ENCODE assay signal across 19 cellular contexts in the genomic region with DNA sequence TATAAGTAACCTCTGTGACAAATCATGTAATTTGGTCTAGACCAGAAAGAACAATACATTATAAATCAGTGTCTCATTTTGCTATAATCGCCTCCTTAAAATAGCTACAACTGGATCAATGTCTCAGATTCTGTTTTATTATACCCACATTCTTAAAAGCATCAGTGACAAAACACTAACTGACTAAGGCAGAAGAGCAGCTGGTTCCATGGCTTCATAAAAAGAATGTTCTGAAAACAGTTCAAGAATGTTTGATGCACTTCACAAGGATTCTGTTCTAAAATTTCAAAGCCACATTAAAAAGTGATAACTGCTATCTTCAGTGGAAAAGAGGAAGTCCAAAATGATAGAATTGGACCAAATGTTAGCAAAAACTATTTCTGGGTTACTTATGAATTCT.
"Had no signal": no experiment of that assay in that cellular context is flagged by ENCODE, and none has a peak within 500 bp of the region (broad histone marks: within the 10 kb centered on the region; RNA-seq: fewer than 3 reads in every experiment).

No MANE protein-coding gene starts in this region.

- H3K36me3 ChIP-seq: neutrophil, right atrium auricular region, sigmoid colon, tibial artery, upper lobe of left lung, uterus had no signal

- H3K27me3 ChIP-seq: hepatocyte, neutrophil, right atrium auricular region, sigmoid colon, tibial artery, upper lobe of left lung, uterus had no signal

- H3K27ac ChIP-seq: coronary artery, hepatocyte, neutrophil, right atrium auricular region, sigmoid colon, tibial artery, upper lobe of left lung, uterus had no signal

- H3K9me3 ChIP-seq: mucosa of descending colon, neutrophil, right atrium auricular region, sigmoid colon, upper lobe of left lung, uterus had no signal

- H2AFZ ChIP-seq: hepatocyte had no signal

- H3K4me2 ChIP-seq: hepatocyte, smooth muscle cell had no signal

- DNase-seq: effector CD4-positive, alpha-beta T cell; endodermal cell; erythroblast; foreskin melanocyte; head of caudate nucleus; kidney glomerular epithelial cell; mucosa of descending colon; posterior cingulate gyrus; sigmoid colon; stimulated activated CD4-positive, alpha-beta T cell treated with anti-CD3 and anti-CD28 coated beads, Interleukin-4, amount 100 ng/mL, for 1 hour; stimulated activated CD8-positive, alpha-beta memory T cell treated with anti-CD3 and anti-CD28 coated beads, Interleukin-4, amount 100 ng/mL, for 48 hours; tibial artery; upper lobe of left lung; uterus had no signal

- H3K79me2 ChIP-seq: hepatocyte had no signal

- H3K4me1 ChIP-seq: right atrium auricular region, sigmoid colon, tibial artery, upper lobe of left lung, uterus had no signal

- H3K4me3 ChIP-seq: coronary artery, hepatocyte, mucosa of descending colon, right atrium auricular region, sigmoid colon, smooth muscle cell, tibial artery, upper lobe of left lung, uterus had no signal
